1 cellular context compared by ENCODE assay signal in genomic region chr5:159199780-159200179, GRCh38.
TF ChIP-seq lines count a peak whose summit lies in the region.

No MANE protein-coding gene starts in this region.

TF ChIP-seq in GM12878, 131 proteins besides CTCF, POLR2A, EP300 and RAD21:
- TF ChIP-seq FOXM1 (IDR thresholded peaks at IDR 0.05; ENCODE audit: low read depth, low read length) (no peak), FOS (IDR thresholded peaks at IDR 0.05; ENCODE audit: borderline replicate concordance, extremely low read depth, insufficient read length) (no peak), ASH2L (IDR thresholded peaks at IDR 0.05; ENCODE audit: borderline replicate concordance, low read depth) (no peak), BACH1 (IDR thresholded peaks at IDR 0.05; ENCODE audit: borderline replicate concordance) (no peak), STAT3 (IDR thresholded peaks at IDR 0.05; ENCODE audit: low read depth, low read length) (no peak), KDM1A (IDR thresholded peaks at IDR 0.05; ENCODE audit: borderline replicate concordance) (no peak), ZZZ3 (IDR thresholded peaks at IDR 0.05; ENCODE audit: control insufficient read depth, insufficient read length, low read depth) (no peak), SP1 (IDR thresholded peaks at IDR 0.05; ENCODE audit: low read depth, low read length) (no peak), CEBPZ (IDR thresholded peaks at IDR 0.05; ENCODE audit: low read depth, low read length) (no peak)
